In the genomic region with DNA sequence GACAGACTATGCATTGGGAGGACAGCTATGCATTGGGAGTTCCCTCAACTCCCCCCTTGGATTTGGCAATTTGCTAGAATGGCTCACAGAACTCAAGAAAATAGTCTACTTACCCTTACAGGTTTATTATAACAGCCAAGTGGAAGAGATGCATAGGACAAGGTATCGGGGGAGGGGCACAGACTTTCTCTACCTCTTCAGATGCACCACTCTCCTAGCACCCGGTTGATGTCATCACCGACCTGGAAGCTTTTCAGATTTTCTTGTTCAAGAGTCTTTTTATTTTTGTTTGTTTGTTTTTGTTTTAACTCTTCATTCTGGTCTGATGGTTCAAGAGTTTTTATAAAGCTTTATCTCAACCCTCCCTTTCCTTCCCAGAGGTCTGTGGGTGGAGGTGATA, we compare ENCODE assay signal across 26 cellular contexts. TPM values are rescaled to one million over a fixed set of nuclear protein-coding genes. Genes with fewer than 3 reads are reported as not detected.
"Had no signal": no experiment of that assay in that cellular context is flagged by ENCODE, and none has a peak within 500 bp of the region (broad histone marks: within the 10 kb centered on the region; RNA-seq: fewer than 3 reads in every experiment).

No MANE protein-coding gene starts in this region.

- H3K4me1 ChIP-seq: left lung, lower lobe of right lung, neural progenitor cell, parathyroid adenoma, right lobe of liver, testis, uterus had no signal

- H3K4me1 Mint-ChIP-seq: immature natural killer cell; naive thymus-derived CD8-positive, alpha-beta T cell; neural progenitor cell; stimulated activated naive B cell treated with anti-CD40 and anti-IgM and Interleukin-4, amounts not matched to agents 10 μg/mL and 1 μg/mL and 100 μg/mL, for 72 hours had no signal

- H3K9me3 Mint-ChIP-seq: nephron had no signal

- H3K27ac ChIP-seq: left lung, lower lobe of right lung, neural progenitor cell, neutrophil, parathyroid adenoma, psoas muscle, right lobe of liver, stomach, testis, tibial artery, uterus had no signal

- H3K36me3 Mint-ChIP-seq: immature natural killer cell; neural progenitor cell; stimulated activated naive B cell treated with anti-CD40 and anti-IgM and Interleukin-4, amounts not matched to agents 10 μg/mL and 1 μg/mL and 100 μg/mL, for 72 hours; type B pancreatic cell had no signal

- H3K79me2 ChIP-seq: parathyroid adenoma had no signal

- DNase-seq: hypothalamus; immature natural killer cell; kidney; left colon; left lung; lower lobe of right lung; mammary epithelial cell; mesenchymal stem cell; naive thymus-derived CD8-positive, alpha-beta T cell; occipital lobe; psoas muscle; right lobe of liver; stimulated activated CD4-positive, alpha-beta T cell treated with anti-CD3 and anti-CD28 coated beads, Interleukin-2, amount 100 ng/mL, for 24 hours; stimulated activated CD4-positive, alpha-beta T cell treated with anti-CD3 and anti-CD28 coated beads, Interleukin-4, amount 100 ng/mL, for 1 hour; stimulated activated naive B cell treated with anti-CD40 and anti-IgM and Interleukin-4, amounts not matched to agents 10 μg/mL and 1 μg/mL and 100 μg/mL, for 72 hours; stimulated activated naive CD8-positive, alpha-beta T cell treated with anti-CD3 and anti-CD28 coated beads, Interleukin-15, Interleukin-2, amounts not matched to agents 100 U/mL and 50 U/mL, for 24 hours; stomach; testis; tibial artery; uterus had no signal

- ATAC-seq: left colon; left lung; lower lobe of right lung; naive thymus-derived CD8-positive, alpha-beta T cell; psoas muscle; right lobe of liver; stimulated activated naive B cell treated with anti-CD40 and anti-IgM and Interleukin-4, amounts not matched to agents 10 μg/mL and 1 μg/mL and 100 μg/mL, for 72 hours; stimulated activated naive CD8-positive, alpha-beta T cell treated with anti-CD3 and anti-CD28 coated beads, Interleukin-15, Interleukin-2, amounts not matched to agents 100 U/mL and 50 U/mL, for 24 hours had no signal

- H3K4me3 ChIP-seq: left lung, lower lobe of right lung, neural progenitor cell, psoas muscle, right lobe of liver, smooth muscle cell, stomach, testis, tibial artery, uterus had no signal

- H2AFZ ChIP-seq: neural progenitor cell, parathyroid adenoma had no signal

- H3K27me3 ChIP-seq: left lung, neural progenitor cell, neutrophil, right lobe of liver, stomach, testis, tibial artery, uterus had no signal

- H3K4me2 ChIP-seq: neural progenitor cell, smooth muscle cell had no signal

- H3K27ac Mint-ChIP-seq: immature natural killer cell; naive thymus-derived CD8-positive, alpha-beta T cell; neural progenitor cell; stimulated activated naive B cell treated with anti-CD40 and anti-IgM and Interleukin-4, amounts not matched to agents 10 μg/mL and 1 μg/mL and 100 μg/mL, for 72 hours; type B pancreatic cell had no signal

- H3K4me3 Mint-ChIP-seq: immature natural killer cell; naive thymus-derived CD8-positive, alpha-beta T cell; nephron; neural progenitor cell; stimulated activated naive B cell treated with anti-CD40 and anti-IgM and Interleukin-4, amounts not matched to agents 10 μg/mL and 1 μg/mL and 100 μg/mL, for 72 hours; type B pancreatic cell had no signal

- H3K27me3 Mint-ChIP-seq: stimulated activated naive B cell treated with anti-CD40 and anti-IgM and Interleukin-4, amounts not matched to agents 10 μg/mL and 1 μg/mL and 100 μg/mL, for 72 hours; type B pancreatic cell had no signal

- H3K36me3 ChIP-seq: left lung, lower lobe of right lung, neural progenitor cell, neutrophil, right lobe of liver, stomach, tibial artery, uterus had no signal

RNA-seq across cellular contexts. Expression of gene ADAMTS9, which starts 20.7 kb away (rescaled TPM):
- total RNA-seq: naive thymus-derived CD8-positive, alpha-beta T cell had no signal
- polyA plus RNA-seq: immature natural killer cell; naive thymus-derived CD8-positive, alpha-beta T cell had no signal
